In genomic region chr11:8018742-8019631, GRCh38 we compare ENCODE assay signal across 8 cellular contexts. TPM values are rescaled to one million over a fixed set of nuclear protein-coding genes. Genes with fewer than 3 reads are reported as not detected.
DNase-seq lines count a peak whose midpoint lies in the region; ATAC-seq lines count a peak whose summit lies in the region.

No MANE protein-coding gene starts in this region.

- peaks cover 11% of the 10 kb centered on the region for H3K4me1 Mint-ChIP-seq in activated T-helper 2 cell treated with anti-CD3 and anti-CD28 coated beads, Interferon-gamma antibody, Interleukin-2, Interleukin-4, amounts not matched to agents 10 μg/mL and 5 μg/mL and 100 μg/mL, durations not matched to agents 14 hours and 24 hours and 36 hours (ENCODE audit: low read depth)

- peaks cover 50% of the 10 kb centered on the region for H3K27me3 Mint-ChIP-seq in activated T-helper 2 cell treated with anti-CD3 and anti-CD28 coated beads, Interferon-gamma antibody, Interleukin-2, Interleukin-4, amounts not matched to agents 10 μg/mL and 5 μg/mL and 100 μg/mL, durations not matched to agents 14 hours and 24 hours and 36 hours (ENCODE audit: low read depth)

- ATAC-seq in GM19397 (IDR thresholded peaks at IDR 0.05; ENCODE audit: unreplicated experiment) (peak; percentile 54), GM19463 (IDR thresholded peaks at IDR 0.05; ENCODE audit: unreplicated experiment) (no peak), GM21528 (IDR thresholded peaks at IDR 0.05; ENCODE audit: low FRiP score, unreplicated experiment) (no peak)

- no peak overlapping the region for H3K27ac Mint-ChIP-seq in activated T-helper 2 cell treated with anti-CD3 and anti-CD28 coated beads, Interferon-gamma antibody, Interleukin-2, Interleukin-4, amounts not matched to agents 10 μg/mL and 5 μg/mL and 100 μg/mL, durations not matched to agents 14 hours and 24 hours and 36 hours

- intact Hi-C loops in activated T-helper 2 cell treated with anti-CD3 and anti-CD28 coated beads, Interferon-gamma antibody, Interleukin-2, Interleukin-4, amounts not matched to agents 10 μg/mL and 5 μg/mL and 100 μg/mL, durations not matched to agents 14 hours and 24 hours and 36 hours (cut with micrococcal nuclease): no loop called here

- H3K36me3 Mint-ChIP-seq in activated T-helper 2 cell treated with anti-CD3 and anti-CD28 coated beads, Interferon-gamma antibody, Interleukin-2, Interleukin-4, amounts not matched to agents 10 μg/mL and 5 μg/mL and 100 μg/mL, durations not matched to agents 14 hours and 24 hours and 36 hours (ENCODE audit: low read depth): no peaks in the 10 kb centered on the region

- peak overlapping the region; percentile 74 for H3K4me3 Mint-ChIP-seq in activated T-helper 2 cell treated with anti-CD3 and anti-CD28 coated beads, Interferon-gamma antibody, Interleukin-2, Interleukin-4, amounts not matched to agents 10 μg/mL and 5 μg/mL and 100 μg/mL, durations not matched to agents 14 hours and 24 hours and 36 hours (ENCODE audit: low read depth)

- H3K9me3 Mint-ChIP-seq in activated T-helper 2 cell treated with anti-CD3 and anti-CD28 coated beads, Interferon-gamma antibody, Interleukin-2, Interleukin-4, amounts not matched to agents 10 μg/mL and 5 μg/mL and 100 μg/mL, durations not matched to agents 14 hours and 24 hours and 36 hours: no peaks in the 10 kb centered on the region

- peak; percentile 77 for DNase-seq in NCI-H69 (lab: John Stamatoyannopoulos, UW)
- peak; percentile 68 for DNase-seq in activated T-helper 2 cell treated with anti-CD3 and anti-CD28 coated beads, Interferon-gamma antibody, Interleukin-2, Interleukin-4, amounts not matched to agents 10 μg/mL and 5 μg/mL and 100 μg/mL, durations not matched to agents 14 hours and 24 hours and 36 hours (ENCODE audit: low spot score)
- DNase-seq in fibroblast of peridontal ligament (ENCODE audit: extremely low read depth): peak; percentile 74
- DNase-seq in myocyte (ENCODE audit: low read depth): peak; percentile 83
- DNase-seq in stimulated activated CD8-positive, alpha-beta memory T cell treated with anti-CD3 and anti-CD28 coated beads, Interleukin-7, amount 100 ng/mL, for 4 hours (ENCODE audit: low read depth in 2 of 2): peak; percentile 35 to 55

RNA-seq across cellular contexts. Expression of gene EIF3F, which starts 31.9 kb away (rescaled TPM):
- total RNA-seq in activated T-helper 2 cell treated with anti-CD3 and anti-CD28 coated beads, Interferon-gamma antibody, Interleukin-2, Interleukin-4, amounts not matched to agents 10 μg/mL and 5 μg/mL and 100 μg/mL, durations not matched to agents 14 hours and 24 hours and 36 hours: 237 and 239 TPM in 2 replicates
- 234 and 349 TPM in 2 replicates for total RNA-seq in myocyte
- 286 TPM for polyA plus RNA-seq in myocyte (2012)

RNA-seq across cellular contexts. Expression of gene NLRP10, which starts 53.7 kb away (rescaled TPM):
- not detected in 2 replicates for total RNA-seq in activated T-helper 2 cell treated with anti-CD3 and anti-CD28 coated beads, Interferon-gamma antibody, Interleukin-2, Interleukin-4, amounts not matched to agents 10 μg/mL and 5 μg/mL and 100 μg/mL, durations not matched to agents 14 hours and 24 hours and 36 hours
- total RNA-seq in myocyte: 1.3 and 2.1 TPM in 2 replicates
- 23.3 TPM for polyA plus RNA-seq in myocyte (2012)
